In the genomic region with DNA sequence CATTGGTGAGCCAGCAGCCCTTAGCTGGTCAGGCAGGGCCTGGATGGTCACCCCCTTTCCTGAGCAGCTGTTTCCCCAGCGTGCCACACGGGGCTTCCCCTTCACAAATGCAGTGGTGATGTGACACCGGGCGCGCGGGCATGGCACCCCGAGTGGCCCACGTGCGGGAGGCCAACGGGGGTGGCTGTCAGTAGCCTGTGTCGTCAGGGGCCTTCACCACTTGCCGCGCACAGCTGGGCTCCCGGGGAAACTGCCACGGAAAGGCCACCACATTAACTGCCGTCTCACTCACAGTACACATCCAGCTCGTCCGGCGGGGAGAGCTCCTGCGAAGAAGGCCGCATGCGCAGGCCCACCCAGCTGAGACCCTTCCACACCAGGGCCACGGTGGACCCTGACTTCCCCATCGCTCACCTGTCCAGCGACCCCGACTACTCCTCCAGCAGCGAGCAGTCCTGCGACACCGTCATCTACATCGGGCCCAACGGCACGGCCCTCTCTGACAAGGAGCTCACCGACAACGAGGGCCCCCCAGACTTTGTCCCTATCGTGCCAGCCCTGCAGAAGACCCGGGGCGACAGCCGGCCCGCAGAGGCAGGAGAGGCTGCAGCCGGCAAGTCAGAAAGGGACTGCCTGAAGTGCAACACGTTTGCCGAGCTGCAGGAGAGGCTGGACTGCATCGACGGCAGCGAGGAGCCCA, we compare ENCODE assay signal across 17 cellular contexts.
"Had no signal": no experiment of that assay in that cellular context is flagged by ENCODE, and none has a peak within 500 bp of the region (broad histone marks: within the 10 kb centered on the region; RNA-seq: fewer than 3 reads in every experiment).

No MANE protein-coding gene starts in this region.

- H3K27ac Mint-ChIP-seq: effector memory CD8-positive, alpha-beta T cell; stimulated activated naive CD8-positive, alpha-beta T cell treated with anti-CD3 and anti-CD28 coated beads, Interleukin-15, Interleukin-2, amounts not matched to agents 100 ng/mL and 50 ng/mL, for 24 hours had no signal

- H3K4me3 Mint-ChIP-seq: effector memory CD8-positive, alpha-beta T cell; naive thymus-derived CD8-positive, alpha-beta T cell; stimulated activated naive CD8-positive, alpha-beta T cell treated with anti-CD3 and anti-CD28 coated beads, Interleukin-15, Interleukin-2, amounts not matched to agents 100 ng/mL and 50 ng/mL, for 24 hours had no signal

- H3K9me3 Mint-ChIP-seq: stimulated activated naive CD8-positive, alpha-beta T cell treated with anti-CD3 and anti-CD28 coated beads, Interleukin-15, Interleukin-2, amounts not matched to agents 100 ng/mL and 50 ng/mL, for 24 hours had no signal

- H3K27ac ChIP-seq: esophagus squamous epithelium, gastroesophageal sphincter, left ventricle myocardium inferior, thoracic aorta, transverse colon had no signal

- H3K27me3 ChIP-seq: gastroesophageal sphincter, transverse colon had no signal

- H3K36me3 ChIP-seq: esophagus squamous epithelium, gastroesophageal sphincter, left ventricle myocardium inferior, thoracic aorta, transverse colon had no signal

- DNase-seq: caudate nucleus; cortex of kidney; effector memory CD8-positive, alpha-beta T cell; esophagus squamous epithelium; foreskin fibroblast; glutamatergic neuron; left cardiac atrium; left ventricle myocardium inferior; mucosa of descending colon; naive thymus-derived CD8-positive, alpha-beta T cell; small intestine; stimulated activated CD4-positive, alpha-beta T cell treated with anti-CD3 and anti-CD28 coated beads, Interleukin-2, amount 100 ng/mL, for 48 hours; substantia nigra; transverse colon had no signal

- H3K27me3 Mint-ChIP-seq: effector memory CD8-positive, alpha-beta T cell had no signal

- H3K4me3 ChIP-seq: esophagus squamous epithelium, gastroesophageal sphincter, left ventricle myocardium inferior, mucosa of descending colon, thoracic aorta, transverse colon had no signal

- H3K9me3 ChIP-seq: esophagus squamous epithelium, gastroesophageal sphincter, left ventricle myocardium inferior, mucosa of descending colon, thoracic aorta, transverse colon had no signal

- ATAC-seq: effector memory CD8-positive, alpha-beta T cell; gastroesophageal sphincter; left cardiac atrium; mucosa of descending colon; naive thymus-derived CD8-positive, alpha-beta T cell had no signal
